In genomic region chr17:56481654-56482053, GRCh38 we compare ENCODE assay signal across 31 cellular contexts.
"Had no signal": no experiment of that assay in that cellular context is flagged by ENCODE, and none has a peak within 500 bp of the region (broad histone marks: within the 10 kb centered on the region; RNA-seq: fewer than 3 reads in every experiment).

No MANE protein-coding gene starts in this region.

- DNase-seq: activated CD4-positive, alpha-beta memory T cell treated with anti-CD3 and anti-CD28 coated beads for 36 hours; activated CD4-positive, alpha-beta T cell treated with anti-CD3 and anti-CD28 coated beads for 36 hours; activated CD4-positive, alpha-beta T cell treated with anti-CD3 and anti-CD28 coated beads, Interleukin-2, amount 10 ng/mL, durations not matched to agents 7 days and 5 days; activated CD8-positive, alpha-beta memory T cell treated with anti-CD3 and anti-CD28 coated beads, Interleukin-2, amount 50 U/mL, for 4 hours; activated gamma-delta T cell treated with Interleukin-2 at 50 U/mL for 16 hours; activated naive CD4-positive, alpha-beta T cell treated with anti-CD3 and anti-CD28 coated beads for 36 hours; activated T-cell treated with anti-CD3 and anti-CD28 coated beads for 4 hours; activated T-cell treated with anti-CD3 and anti-CD28 coated beads, Interleukin-2, amount 50 U/mL, for 4 hours; adrenal gland; anterior cingulate cortex; caudate nucleus; MM.1S; MV-4-11; NCI-H1105; NCI-H1417 treated with DMSO at 0.1 percent for 48 hours; NCI-H1930; NCI-H2081 treated with DMSO at 0.1 percent for 48 hours; NCI-H226; NCI-H446 treated with DMSO at 0.1 percent for 48 hours; NCI-H69; NK-92 treated with Interleukin-12 subunit alpha and Interleukin-12 subunit beta, amount 100 ng/mL, for 24 hours; PC-3; Peyer's patch; RPMI8226; SHP77 treated with DMSO at 0.1 percent for 48 hours; SK-N-SH had no signal

- H3K4me3 ChIP-seq: adrenal gland, Peyer's patch, SJSA1 had no signal

- H3K36me3 ChIP-seq: adrenal gland, Peyer's patch, SJSA1 had no signal

- H3K9me3 ChIP-seq: adrenal gland, Peyer's patch, SJSA1, SK-N-SH had no signal

- H3K27ac ChIP-seq: adrenal gland, KMS-11, Peyer's patch, SJSA1 had no signal

- H3K27me3 ChIP-seq: adrenal gland, Peyer's patch, SJSA1 had no signal

- ATAC-seq: activated CD4-positive, alpha-beta T cell treated with anti-CD3 and anti-CD28 coated beads for 36 hours; activated CD4-positive, CD25-positive, alpha-beta regulatory T cell treated with anti-CD3 and anti-CD28 coated beads, Interleukin-2, amount 50 U/mL, for 24 hours; activated naive CD4-positive, alpha-beta T cell treated with anti-CD3 and anti-CD28 coated beads, Interleukin-2, amount 50 U/mL, for 72 hours; activated T-cell treated with anti-CD3 and anti-CD28 coated beads, Interleukin-2, amount 50 U/mL, for 4 hours; PC-3; WTC11 had no signal

- H3K4me1 ChIP-seq: adrenal gland, Peyer's patch, SJSA1 had no signal
